1 cellular context compared by ENCODE assay signal in the genomic region with DNA sequence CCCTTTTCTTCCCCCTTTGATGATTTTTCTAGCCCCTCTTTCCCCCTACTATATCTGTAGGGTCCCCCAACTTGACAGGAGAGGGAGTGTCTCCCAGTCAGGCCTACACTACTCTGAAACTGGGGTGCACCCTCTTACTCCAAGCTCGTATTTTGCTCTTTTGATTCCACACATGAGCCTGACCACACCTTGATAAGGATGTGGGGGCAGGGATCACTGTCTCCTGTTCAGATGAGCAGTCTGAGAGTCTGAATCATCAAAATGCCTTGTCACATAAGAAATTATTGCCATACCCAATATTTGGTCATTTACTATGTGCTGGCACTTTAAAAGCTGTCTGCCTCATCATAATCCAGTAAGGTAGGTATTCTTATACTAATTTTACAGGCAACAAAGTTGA.
TF ChIP-seq lines count a peak whose summit lies in the region.

No MANE protein-coding gene starts in this region.

TF ChIP-seq in K562, 482 proteins besides CTCF, POLR2A, EP300 and RAD21 (continued from another document):
- TF ChIP-seq, protein P1, sequence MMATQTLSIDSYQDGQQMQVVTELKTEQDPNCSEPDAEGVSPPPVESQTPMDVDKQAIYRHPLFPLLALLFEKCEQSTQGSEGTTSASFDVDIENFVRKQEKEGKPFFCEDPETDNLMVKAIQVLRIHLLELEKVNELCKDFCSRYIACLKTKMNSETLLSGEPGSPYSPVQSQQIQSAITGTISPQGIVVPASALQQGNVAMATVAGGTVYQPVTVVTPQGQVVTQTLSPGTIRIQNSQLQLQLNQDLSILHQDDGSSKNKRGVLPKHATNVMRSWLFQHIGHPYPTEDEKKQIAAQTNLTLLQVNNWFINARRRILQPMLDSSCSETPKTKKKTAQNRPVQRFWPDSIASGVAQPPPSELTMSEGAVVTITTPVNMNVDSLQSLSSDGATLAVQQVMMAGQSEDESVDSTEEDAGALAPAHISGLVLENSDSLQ (IDR thresholded peaks at IDR 0.05), result no peak
- no peak for TF ChIP-seq TBP (optimal IDR thresholded peaks at IDR 0.05; ENCODE audit: low read depth, low read length)
- TF ChIP-seq PTRF (tag; IDR thresholded peaks at IDR 0.05), result no peak
- no peak for TF ChIP-seq KAT2B (IDR thresholded peaks at IDR 0.05; ENCODE audit: low read depth, low read length)
- TF ChIP-seq, protein P2, sequence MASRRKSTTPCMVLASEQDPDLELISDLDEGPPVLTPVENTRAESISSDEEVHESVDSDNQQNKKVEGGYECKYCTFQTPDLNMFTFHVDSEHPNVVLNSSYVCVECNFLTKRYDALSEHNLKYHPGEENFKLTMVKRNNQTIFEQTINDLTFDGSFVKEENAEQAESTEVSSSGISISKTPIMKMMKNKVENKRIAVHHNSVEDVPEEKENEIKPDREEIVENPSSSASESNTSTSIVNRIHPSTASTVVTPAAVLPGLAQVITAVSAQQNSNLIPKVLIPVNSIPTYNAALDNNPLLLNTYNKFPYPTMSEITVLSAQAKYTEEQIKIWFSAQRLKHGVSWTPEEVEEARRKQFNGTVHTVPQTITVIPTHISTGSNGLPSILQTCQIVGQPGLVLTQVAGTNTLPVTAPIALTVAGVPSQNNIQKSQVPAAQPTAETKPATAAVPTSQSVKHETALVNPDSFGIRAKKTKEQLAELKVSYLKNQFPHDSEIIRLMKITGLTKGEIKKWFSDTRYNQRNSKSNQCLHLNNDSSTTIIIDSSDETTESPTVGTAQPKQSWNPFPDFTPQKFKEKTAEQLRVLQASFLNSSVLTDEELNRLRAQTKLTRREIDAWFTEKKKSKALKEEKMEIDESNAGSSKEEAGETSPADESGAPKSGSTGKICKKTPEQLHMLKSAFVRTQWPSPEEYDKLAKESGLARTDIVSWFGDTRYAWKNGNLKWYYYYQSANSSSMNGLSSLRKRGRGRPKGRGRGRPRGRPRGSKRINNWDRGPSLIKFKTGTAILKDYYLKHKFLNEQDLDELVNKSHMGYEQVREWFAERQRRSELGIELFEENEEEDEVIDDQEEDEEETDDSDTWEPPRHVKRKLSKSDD (conservative IDR thresholded peaks at IDR 0.05; ENCODE audit: low read length), result no peak
- TF ChIP-seq, protein P3, sequence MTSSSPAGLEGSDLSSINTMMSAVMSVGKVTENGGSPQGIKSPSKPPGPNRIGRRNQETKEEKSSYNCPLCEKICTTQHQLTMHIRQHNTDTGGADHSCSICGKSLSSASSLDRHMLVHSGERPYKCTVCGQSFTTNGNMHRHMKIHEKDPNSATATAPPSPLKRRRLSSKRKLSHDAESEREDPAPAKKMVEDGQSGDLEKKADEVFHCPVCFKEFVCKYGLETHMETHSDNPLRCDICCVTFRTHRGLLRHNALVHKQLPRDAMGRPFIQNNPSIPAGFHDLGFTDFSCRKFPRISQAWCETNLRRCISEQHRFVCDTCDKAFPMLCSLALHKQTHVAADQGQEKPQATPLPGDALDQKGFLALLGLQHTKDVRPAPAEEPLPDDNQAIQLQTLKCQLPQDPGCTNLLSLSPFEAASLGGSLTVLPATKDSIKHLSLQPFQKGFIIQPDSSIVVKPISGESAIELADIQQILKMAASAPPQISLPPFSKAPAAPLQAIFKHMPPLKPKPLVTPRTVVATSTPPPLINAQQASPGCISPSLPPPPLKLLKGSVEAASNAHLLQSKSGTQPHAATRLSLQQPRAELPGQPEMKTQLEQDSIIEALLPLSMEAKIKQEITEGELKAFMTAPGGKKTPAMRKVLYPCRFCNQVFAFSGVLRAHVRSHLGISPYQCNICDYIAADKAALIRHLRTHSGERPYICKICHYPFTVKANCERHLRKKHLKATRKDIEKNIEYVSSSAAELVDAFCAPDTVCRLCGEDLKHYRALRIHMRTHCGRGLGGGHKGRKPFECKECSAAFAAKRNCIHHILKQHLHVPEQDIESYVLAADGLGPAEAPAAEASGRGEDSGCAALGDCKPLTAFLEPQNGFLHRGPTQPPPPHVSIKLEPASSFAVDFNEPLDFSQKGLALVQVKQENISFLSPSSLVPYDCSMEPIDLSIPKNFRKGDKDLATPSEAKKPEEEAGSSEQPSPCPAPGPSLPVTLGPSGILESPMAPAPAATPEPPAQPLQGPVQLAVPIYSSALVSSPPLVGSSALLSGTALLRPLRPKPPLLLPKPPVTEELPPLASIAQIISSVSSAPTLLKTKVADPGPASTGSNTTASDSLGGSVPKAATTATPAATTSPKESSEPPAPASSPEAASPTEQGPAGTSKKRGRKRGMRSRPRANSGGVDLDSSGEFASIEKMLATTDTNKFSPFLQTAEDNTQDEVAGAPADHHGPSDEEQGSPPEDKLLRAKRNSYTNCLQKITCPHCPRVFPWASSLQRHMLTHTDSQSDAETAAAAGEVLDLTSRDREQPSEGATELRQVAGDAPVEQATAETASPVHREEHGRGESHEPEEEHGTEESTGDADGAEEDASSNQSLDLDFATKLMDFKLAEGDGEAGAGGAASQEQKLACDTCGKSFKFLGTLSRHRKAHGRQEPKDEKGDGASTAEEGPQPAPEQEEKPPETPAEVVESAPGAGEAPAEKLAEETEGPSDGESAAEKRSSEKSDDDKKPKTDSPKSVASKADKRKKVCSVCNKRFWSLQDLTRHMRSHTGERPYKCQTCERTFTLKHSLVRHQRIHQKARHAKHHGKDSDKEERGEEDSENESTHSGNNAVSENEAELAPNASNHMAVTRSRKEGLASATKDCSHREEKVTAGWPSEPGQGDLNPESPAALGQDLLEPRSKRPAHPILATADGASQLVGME (CRISPR knock-in tag; IDR thresholded peaks at IDR 0.05), result no peak
- TF ChIP-seq ZBED1 (IDR thresholded peaks at IDR 0.05), result no peak
- TF ChIP-seq, protein P4, sequence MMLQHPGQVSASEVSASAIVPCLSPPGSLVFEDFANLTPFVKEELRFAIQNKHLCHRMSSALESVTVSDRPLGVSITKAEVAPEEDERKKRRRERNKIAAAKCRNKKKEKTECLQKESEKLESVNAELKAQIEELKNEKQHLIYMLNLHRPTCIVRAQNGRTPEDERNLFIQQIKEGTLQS (IDR thresholded peaks at IDR 0.05), result peak; percentile 33; the same call in 1 of the 2 replicates
- TF ChIP-seq, protein P4 (CRISPR knock-in tag; conservative IDR thresholded peaks at IDR 0.05), result no peak
- TF ChIP-seq, protein P5, sequence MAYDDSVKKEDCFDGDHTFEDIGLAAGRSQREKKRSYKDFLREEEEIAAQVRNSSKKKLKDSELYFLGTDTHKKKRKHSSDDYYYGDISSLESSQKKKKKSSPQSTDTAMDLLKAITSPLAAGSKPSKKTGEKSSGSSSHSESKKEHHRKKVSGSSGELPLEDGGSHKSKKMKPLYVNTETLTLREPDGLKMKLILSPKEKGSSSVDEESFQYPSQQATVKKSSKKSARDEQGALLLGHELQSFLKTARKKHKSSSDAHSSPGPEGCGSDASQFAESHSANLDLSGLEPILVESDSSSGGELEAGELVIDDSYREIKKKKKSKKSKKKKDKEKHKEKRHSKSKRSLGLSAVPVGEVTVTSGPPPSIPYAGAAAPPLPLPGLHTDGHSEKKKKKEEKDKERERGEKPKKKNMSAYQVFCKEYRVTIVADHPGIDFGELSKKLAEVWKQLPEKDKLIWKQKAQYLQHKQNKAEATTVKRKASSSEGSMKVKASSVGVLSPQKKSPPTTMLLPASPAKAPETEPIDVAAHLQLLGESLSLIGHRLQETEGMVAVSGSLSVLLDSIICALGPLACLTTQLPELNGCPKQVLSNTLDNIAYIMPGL (CRISPR knock-in tag; IDR thresholded peaks at IDR 0.05), result no peak
- no peak for TF ChIP-seq ZNF354B (CRISPR knock-in tag; IDR thresholded peaks at IDR 0.05)
- TF ChIP-seq C11orf30 (IDR thresholded peaks at IDR 0.05; ENCODE audit: low read depth), result 0 out of 2 replicates have a peak, but pooled peaks have one; percentile 26
- no peak for TF ChIP-seq RBM22 (IDR thresholded peaks at IDR 0.05; ENCODE audit: low read depth, low read length, poor library complexity, severe bottlenecking)
- TF ChIP-seq, protein P6, sequence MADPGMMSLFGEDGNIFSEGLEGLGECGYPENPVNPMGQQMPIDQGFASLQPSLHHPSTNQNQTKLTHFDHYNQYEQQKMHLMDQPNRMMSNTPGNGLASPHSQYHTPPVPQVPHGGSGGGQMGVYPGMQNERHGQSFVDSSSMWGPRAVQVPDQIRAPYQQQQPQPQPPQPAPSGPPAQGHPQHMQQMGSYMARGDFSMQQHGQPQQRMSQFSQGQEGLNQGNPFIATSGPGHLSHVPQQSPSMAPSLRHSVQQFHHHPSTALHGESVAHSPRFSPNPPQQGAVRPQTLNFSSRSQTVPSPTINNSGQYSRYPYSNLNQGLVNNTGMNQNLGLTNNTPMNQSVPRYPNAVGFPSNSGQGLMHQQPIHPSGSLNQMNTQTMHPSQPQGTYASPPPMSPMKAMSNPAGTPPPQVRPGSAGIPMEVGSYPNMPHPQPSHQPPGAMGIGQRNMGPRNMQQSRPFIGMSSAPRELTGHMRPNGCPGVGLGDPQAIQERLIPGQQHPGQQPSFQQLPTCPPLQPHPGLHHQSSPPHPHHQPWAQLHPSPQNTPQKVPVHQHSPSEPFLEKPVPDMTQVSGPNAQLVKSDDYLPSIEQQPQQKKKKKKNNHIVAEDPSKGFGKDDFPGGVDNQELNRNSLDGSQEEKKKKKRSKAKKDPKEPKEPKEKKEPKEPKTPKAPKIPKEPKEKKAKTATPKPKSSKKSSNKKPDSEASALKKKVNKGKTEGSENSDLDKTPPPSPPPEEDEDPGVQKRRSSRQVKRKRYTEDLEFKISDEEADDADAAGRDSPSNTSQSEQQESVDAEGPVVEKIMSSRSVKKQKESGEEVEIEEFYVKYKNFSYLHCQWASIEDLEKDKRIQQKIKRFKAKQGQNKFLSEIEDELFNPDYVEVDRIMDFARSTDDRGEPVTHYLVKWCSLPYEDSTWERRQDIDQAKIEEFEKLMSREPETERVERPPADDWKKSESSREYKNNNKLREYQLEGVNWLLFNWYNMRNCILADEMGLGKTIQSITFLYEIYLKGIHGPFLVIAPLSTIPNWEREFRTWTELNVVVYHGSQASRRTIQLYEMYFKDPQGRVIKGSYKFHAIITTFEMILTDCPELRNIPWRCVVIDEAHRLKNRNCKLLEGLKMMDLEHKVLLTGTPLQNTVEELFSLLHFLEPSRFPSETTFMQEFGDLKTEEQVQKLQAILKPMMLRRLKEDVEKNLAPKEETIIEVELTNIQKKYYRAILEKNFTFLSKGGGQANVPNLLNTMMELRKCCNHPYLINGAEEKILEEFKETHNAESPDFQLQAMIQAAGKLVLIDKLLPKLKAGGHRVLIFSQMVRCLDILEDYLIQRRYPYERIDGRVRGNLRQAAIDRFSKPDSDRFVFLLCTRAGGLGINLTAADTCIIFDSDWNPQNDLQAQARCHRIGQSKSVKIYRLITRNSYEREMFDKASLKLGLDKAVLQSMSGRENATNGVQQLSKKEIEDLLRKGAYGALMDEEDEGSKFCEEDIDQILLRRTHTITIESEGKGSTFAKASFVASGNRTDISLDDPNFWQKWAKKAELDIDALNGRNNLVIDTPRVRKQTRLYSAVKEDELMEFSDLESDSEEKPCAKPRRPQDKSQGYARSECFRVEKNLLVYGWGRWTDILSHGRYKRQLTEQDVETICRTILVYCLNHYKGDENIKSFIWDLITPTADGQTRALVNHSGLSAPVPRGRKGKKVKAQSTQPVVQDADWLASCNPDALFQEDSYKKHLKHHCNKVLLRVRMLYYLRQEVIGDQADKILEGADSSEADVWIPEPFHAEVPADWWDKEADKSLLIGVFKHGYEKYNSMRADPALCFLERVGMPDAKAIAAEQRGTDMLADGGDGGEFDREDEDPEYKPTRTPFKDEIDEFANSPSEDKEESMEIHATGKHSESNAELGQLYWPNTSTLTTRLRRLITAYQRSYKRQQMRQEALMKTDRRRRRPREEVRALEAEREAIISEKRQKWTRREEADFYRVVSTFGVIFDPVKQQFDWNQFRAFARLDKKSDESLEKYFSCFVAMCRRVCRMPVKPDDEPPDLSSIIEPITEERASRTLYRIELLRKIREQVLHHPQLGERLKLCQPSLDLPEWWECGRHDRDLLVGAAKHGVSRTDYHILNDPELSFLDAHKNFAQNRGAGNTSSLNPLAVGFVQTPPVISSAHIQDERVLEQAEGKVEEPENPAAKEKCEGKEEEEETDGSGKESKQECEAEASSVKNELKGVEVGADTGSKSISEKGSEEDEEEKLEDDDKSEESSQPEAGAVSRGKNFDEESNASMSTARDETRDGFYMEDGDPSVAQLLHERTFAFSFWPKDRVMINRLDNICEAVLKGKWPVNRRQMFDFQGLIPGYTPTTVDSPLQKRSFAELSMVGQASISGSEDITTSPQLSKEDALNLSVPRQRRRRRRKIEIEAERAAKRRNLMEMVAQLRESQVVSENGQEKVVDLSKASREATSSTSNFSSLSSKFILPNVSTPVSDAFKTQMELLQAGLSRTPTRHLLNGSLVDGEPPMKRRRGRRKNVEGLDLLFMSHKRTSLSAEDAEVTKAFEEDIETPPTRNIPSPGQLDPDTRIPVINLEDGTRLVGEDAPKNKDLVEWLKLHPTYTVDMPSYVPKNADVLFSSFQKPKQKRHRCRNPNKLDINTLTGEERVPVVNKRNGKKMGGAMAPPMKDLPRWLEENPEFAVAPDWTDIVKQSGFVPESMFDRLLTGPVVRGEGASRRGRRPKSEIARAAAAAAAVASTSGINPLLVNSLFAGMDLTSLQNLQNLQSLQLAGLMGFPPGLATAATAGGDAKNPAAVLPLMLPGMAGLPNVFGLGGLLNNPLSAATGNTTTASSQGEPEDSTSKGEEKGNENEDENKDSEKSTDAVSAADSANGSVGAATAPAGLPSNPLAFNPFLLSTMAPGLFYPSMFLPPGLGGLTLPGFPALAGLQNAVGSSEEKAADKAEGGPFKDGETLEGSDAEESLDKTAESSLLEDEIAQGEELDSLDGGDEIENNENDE (IDR thresholded peaks at IDR 0.05; ENCODE audit: low read depth, low read length), result no peak
TF ChIP-seq in K562: peak in this region for 13.
